In genomic region chr11:126991596-126991995, GRCh38 we compare ENCODE assay signal across 25 cellular contexts. TPM values are rescaled to one million over a fixed set of nuclear protein-coding genes. Genes with fewer than 3 reads are reported as not detected.
DNase-seq lines count a peak whose midpoint lies in the region; ATAC-seq, FAIRE-seq and TF ChIP-seq lines count a peak whose summit lies in the region.
"Had no signal": no experiment of that assay in that cellular context is flagged by ENCODE, and none has a peak within 500 bp of the region (broad histone marks: within the 10 kb centered on the region; RNA-seq: fewer than 3 reads in every experiment).

No MANE protein-coding gene starts in this region.

- peaks cover 11% of the 10 kb centered on the region for H3K79me2 ChIP-seq in astrocyte (ENCODE audit: insufficient read depth, low read length)
- H3K79me2 ChIP-seq in keratinocyte (ENCODE audit: control insufficient read depth, insufficient read depth, low read length) = no peaks in the 10 kb centered on the region

- peaks cover 37% of the 10 kb centered on the region for H3K4me1 Mint-ChIP-seq in astrocyte (ENCODE audit: low read depth, unreplicated experiment)
- H3K4me1 Mint-ChIP-seq: activated naive CD8-positive, alpha-beta T cell treated with anti-CD3 and anti-CD28 coated beads, Interleukin-2, amount 10 ng/mL, durations not matched to agents 7 days and 5 days; activated T-helper 17 cell treated with anti-CD3 and anti-CD28 coated beads, Interleukin-2, amount 50 U/mL, for 72 hours; CD4-positive, alpha-beta memory T cell; stimulated activated naive B cell treated with anti-CD40 and anti-IgM and Interleukin-4, amounts not matched to agents 10 μg/mL and 1 μg/mL and 100 μg/mL, for 72 hours had no signal

- CTCF ChIA-PET in A549 (lab: Yijun Ruan, JAX) = interaction anchor here (1.5 to 6.1 kb wide), 14 partner anchors 10 to 511 kb away, joined by 3 to 78 read pairs (median 8); partner anchors contain the start of gene KIRREL3

- peak overlapping the region; percentile 42 for H3K4me3 Mint-ChIP-seq in astrocyte (ENCODE audit: unreplicated experiment)
- H3K4me3 Mint-ChIP-seq: activated naive CD8-positive, alpha-beta T cell treated with anti-CD3 and anti-CD28 coated beads, Interleukin-2, amount 10 ng/mL, durations not matched to agents 7 days and 5 days; activated T-helper 17 cell treated with anti-CD3 and anti-CD28 coated beads, Interleukin-2, amount 50 U/mL, for 72 hours; nephron; stimulated activated naive B cell treated with anti-CD40 and anti-IgM and Interleukin-4, amounts not matched to agents 10 μg/mL and 1 μg/mL and 100 μg/mL, for 72 hours had no signal

- WGBS in A549 (ENCODE audit: missing lambda C conversion rate) = 2% methylated on average over 2 of the region's 2 CpGs

- H3K9me3 ChIP-seq in A549 (no peaks in the 10 kb centered on the region), astrocyte (ENCODE audit: insufficient read depth, low read depth, low read length) (no peaks in the 10 kb centered on the region), keratinocyte (ENCODE audit: control insufficient read depth, low read depth, low read length) (no peaks in the 10 kb centered on the region)
- H3K9me3 ChIP-seq: esophagus squamous epithelium, tibial nerve had no signal

- H4K20me1 ChIP-seq in astrocyte (ENCODE audit: insufficient read depth, low read length) = no peaks in the 10 kb centered on the region
- no peaks in the 10 kb centered on the region for H4K20me1 ChIP-seq in keratinocyte (ENCODE audit: control insufficient read depth, extremely low read depth, insufficient read depth, low read length)

- POLR2A ChIA-PET in A549 (lab: Yijun Ruan, JAX) = interaction anchor here (1.0 kb wide), 1 partner anchor 201 kb away, joined by 4 read pairs; no protein-coding TSS in a partner anchor

- no peak for FAIRE-seq in A549 (lab: Jason Lieb, UNC)
- no peak for FAIRE-seq in astrocyte (lab: Jason Lieb, UNC)
- peak; percentile 32 for FAIRE-seq in keratinocyte (lab: Jason Lieb, UNC)
- FAIRE-seq: A204.1, GM18507 had no signal

- peak overlapping the region; percentile 83 for H3K9ac ChIP-seq in astrocyte (ENCODE audit: low read length)
- H3K9ac ChIP-seq in keratinocyte (ENCODE audit: control insufficient read depth, extremely low read depth, insufficient read depth, low read length) = peak overlapping the region; percentile 46

- H3K27ac ChIP-seq in A549 = peak overlapping the region; percentile 88 to 92
- H3K27ac ChIP-seq in astrocyte (ENCODE audit: low read depth, low read length) = peak overlapping the region; percentile 100
- peak overlapping the region; percentile 75 for H3K27ac ChIP-seq in keratinocyte (ENCODE audit: control insufficient read depth, insufficient read depth, low read length)
- H3K27ac ChIP-seq: cardiac muscle cell, esophagus squamous epithelium, tibial nerve had no signal

- TF ChIP-seq CTCF in A549 (IDR thresholded peaks at IDR 0.05) = no peak
- TF ChIP-seq CTCF in astrocyte (IDR thresholded peaks at IDR 0.05; ENCODE audit: insufficient read depth, low read depth, low read length) = no peak
- no peak for TF ChIP-seq CTCF in keratinocyte (optimal IDR thresholded peaks at IDR 0.05 in 1 of 3, IDR thresholded peaks at IDR 0.05 in 1 of 3, conservative IDR thresholded peaks at IDR 0.05 in 1 of 3; ENCODE audit: extremely low read depth in 1 of 3, insufficient read depth in 2 of 3, low read length in 3 of 3)

- H3K4me3 ChIP-seq in A549 = no peak overlapping the region
- peak overlapping the region; percentile 30 for H3K4me3 ChIP-seq in astrocyte (ENCODE audit: insufficient read depth, low read depth, low read length)
- H3K4me3 ChIP-seq in keratinocyte (ENCODE audit: control insufficient read depth in 2 of 3, extremely low read depth in 1 of 3, insufficient read depth in 2 of 3, low read depth in 1 of 3, low read length in 3 of 3) = no peak overlapping the region
- H3K4me3 ChIP-seq: cardiac muscle cell, esophagus squamous epithelium, tibial nerve had no signal

- no peaks in the 10 kb centered on the region for H3K36me3 ChIP-seq in astrocyte (ENCODE audit: insufficient read depth, low read length)
- no peaks in the 10 kb centered on the region for H3K36me3 ChIP-seq in keratinocyte (ENCODE audit: control insufficient read depth in 2 of 2, extremely low read depth in 1 of 2, insufficient read depth in 2 of 2, low read length in 2 of 2)
- H3K36me3 ChIP-seq: cardiac muscle cell, esophagus squamous epithelium, tibial nerve had no signal

- no peaks in the 10 kb centered on the region for H3K9me1 ChIP-seq in keratinocyte (ENCODE audit: control insufficient read depth, extremely low read depth, insufficient read depth, low read length)

- dilution Hi-C loops in keratinocyte (cut with MboI; ENCODE audit: extremely low pct_ligation_motif_present, low sequenced_read_pairs) = no loop called here

- no peak for TF ChIP-seq EP300 in A549 (IDR thresholded peaks at IDR 0.05)

- H3K4me1 ChIP-seq in A549 = peaks cover 68% of the 10 kb centered on the region
- H3K4me1 ChIP-seq in astrocyte (ENCODE audit: insufficient read depth, low read length) = peaks cover 37% of the 10 kb centered on the region
- peaks cover 26% of the 10 kb centered on the region for H3K4me1 ChIP-seq in keratinocyte (ENCODE audit: control insufficient read depth, extremely low read depth, insufficient read depth, low read length)

- H3K27ac Mint-ChIP-seq in astrocyte (ENCODE audit: unreplicated experiment) = peak overlapping the region; percentile 99
- H3K27ac Mint-ChIP-seq: activated naive CD8-positive, alpha-beta T cell treated with anti-CD3 and anti-CD28 coated beads, Interleukin-2, amount 10 ng/mL, durations not matched to agents 7 days and 5 days; activated T-helper 17 cell treated with anti-CD3 and anti-CD28 coated beads, Interleukin-2, amount 50 U/mL, for 72 hours; CD4-positive, alpha-beta memory T cell; nephron; stimulated activated naive B cell treated with anti-CD40 and anti-IgM and Interleukin-4, amounts not matched to agents 10 μg/mL and 1 μg/mL and 100 μg/mL, for 72 hours had no signal

- H3K36me3 Mint-ChIP-seq in astrocyte (ENCODE audit: low read depth, unreplicated experiment) = no peaks in the 10 kb centered on the region
- H3K36me3 Mint-ChIP-seq: activated naive CD8-positive, alpha-beta T cell treated with anti-CD3 and anti-CD28 coated beads, Interleukin-2, amount 10 ng/mL, durations not matched to agents 7 days and 5 days; CD4-positive, alpha-beta memory T cell; stimulated activated naive B cell treated with anti-CD40 and anti-IgM and Interleukin-4, amounts not matched to agents 10 μg/mL and 1 μg/mL and 100 μg/mL, for 72 hours had no signal

- no peak for TF ChIP-seq RAD21 in A549 (conservative IDR thresholded peaks at IDR 0.05 in 1 of 2, IDR thresholded peaks at IDR 0.05 in 1 of 2)

- no peaks in the 10 kb centered on the region for H3K9me3 Mint-ChIP-seq in astrocyte (ENCODE audit: unreplicated experiment)
- H3K9me3 Mint-ChIP-seq: activated naive CD8-positive, alpha-beta T cell treated with anti-CD3 and anti-CD28 coated beads, Interleukin-2, amount 10 ng/mL, durations not matched to agents 7 days and 5 days; activated T-helper 17 cell treated with anti-CD3 and anti-CD28 coated beads, Interleukin-2, amount 50 U/mL, for 72 hours; CD4-positive, alpha-beta memory T cell; nephron; stimulated activated naive B cell treated with anti-CD40 and anti-IgM and Interleukin-4, amounts not matched to agents 10 μg/mL and 1 μg/mL and 100 μg/mL, for 72 hours had no signal

- no peaks in the 10 kb centered on the region for H3K27me3 ChIP-seq in astrocyte (ENCODE audit: insufficient read depth, low read length)
- H3K27me3 ChIP-seq in keratinocyte (ENCODE audit: control insufficient read depth, extremely low read depth, insufficient read depth, low read length) = no peaks in the 10 kb centered on the region
- H3K27me3 ChIP-seq: tibial nerve had no signal

- H2AFZ ChIP-seq in astrocyte (ENCODE audit: low read depth, low read length) (no peak overlapping the region), keratinocyte (ENCODE audit: control insufficient read depth, low read length) (no peak overlapping the region)

- DNase-seq in A549 (ENCODE audit: low read depth in 1 of 2, low spot score in 1 of 2) (peak in 1 of 2 experiments; percentile 51), HS-5 (ENCODE audit: low read depth) (peak; percentile 76), astrocyte (ENCODE audit: low read depth) (no peak), keratinocyte (ENCODE audit: low read depth, low spot score) (no peak), NCI-H1105 treated with DMSO at 0.1 percent for 48 hours (lab: John Stamatoyannopoulos, UW) (no peak), cerebellum (ENCODE audit: low spot score) (no peak), retina (no peak)
- DNase-seq: activated CD4-positive, CD25-positive, alpha-beta regulatory T cell treated with anti-CD3 and anti-CD28 coated beads, Interleukin-2, amount 50 U/mL, for 72 hours; activated naive CD8-positive, alpha-beta T cell treated with anti-CD3 and anti-CD28 coated beads, Interleukin-2, amount 10 ng/mL, durations not matched to agents 7 days and 5 days; CD4-positive, alpha-beta memory T cell; DMS79 treated with DMSO at 0.1 percent for 48 hours; esophagus squamous epithelium; NCI-H1092; NCI-H524 treated with DMSO at 0.1 percent for 48 hours; SIG-M5; stimulated activated naive B cell treated with anti-CD40 and anti-IgM and Interleukin-4, amounts not matched to agents 10 μg/mL and 1 μg/mL and 100 μg/mL, for 72 hours had no signal

- H3K4me2 ChIP-seq in A549 (peak overlapping the region; percentile 74), astrocyte (ENCODE audit: low read length) (peak overlapping the region; percentile 78), keratinocyte (ENCODE audit: control insufficient read depth, extremely low read depth, insufficient read depth, low read depth, low read length) (peak overlapping the region; percentile 52)

- ATAC-seq in A549 = peak; percentile 3 to 36; a peak in 3 of 6 replicates
- ATAC-seq in HG03039 (IDR thresholded peaks at IDR 0.05; ENCODE audit: unreplicated experiment) = no peak
- ATAC-seq: activated T-helper 17 cell treated with anti-CD3 and anti-CD28 coated beads, Interleukin-2, amount 50 U/mL, for 72 hours; stimulated activated naive B cell treated with anti-CD40 and anti-IgM and Interleukin-4, amounts not matched to agents 10 μg/mL and 1 μg/mL and 100 μg/mL, for 72 hours had no signal

- H3K27me3 Mint-ChIP-seq in astrocyte (ENCODE audit: low read depth, unreplicated experiment) = peaks cover 12% of the 10 kb centered on the region
- H3K27me3 Mint-ChIP-seq: activated naive CD8-positive, alpha-beta T cell treated with anti-CD3 and anti-CD28 coated beads, Interleukin-2, amount 10 ng/mL, durations not matched to agents 7 days and 5 days had no signal

- no peak for TF ChIP-seq POLR2A in A549 (IDR thresholded peaks at IDR 0.05; ENCODE audit: low read length)

RNA-seq across cellular contexts. Expression of gene KIRREL3, which starts 9.0 kb away (rescaled TPM):
- polyA plus RNA-seq in A549 (2011; rRNA removed) = 3.0 and 3.1 TPM in 2 replicates
- 6.3 and 8.3 TPM in 2 replicates for polyA plus RNA-seq in A549 (2012; cell fraction: cytosol; rRNA removed)
- 24.5 and 25.4 TPM in 2 replicates for polyA plus RNA-seq in A549 (2012; cell fraction: nucleus; rRNA removed)
- 11.0 to 11.7 TPM (median 11.5 TPM) in 3 replicates for polyA plus RNA-seq in A549 (2017; fragmentation: RNase III; extraction: RNeasy Plus Mini Kit Qiagen cat#74134 plus additional on column Dnase treatment)
- polyA minus RNA-seq in A549 (2011; rRNA and poly(A)+ RNA removed) = 5.1 and 8.7 TPM in 2 replicates
- total RNA-seq in astrocyte = 0.79 and 0.91 TPM in 2 replicates
- polyA plus RNA-seq in keratinocyte = 0.03 to 0.04 TPM in 2 of 3 replicates, not detected in the other
- polyA plus RNA-seq in keratinocyte (2011; ENCODE audit: low read depth) = not detected
- 0.02 TPM in 1 of 2 replicates, not detected in the other for polyA plus RNA-seq in keratinocyte (2011; cell fraction: cytosol; rRNA removed)
- polyA plus RNA-seq in keratinocyte (2011; cell fraction: nucleus; rRNA removed) = not detected in 2 replicates
- 0.34 and 0.45 TPM in 2 replicates for polyA plus RNA-seq in keratinocyte (2012; ENCODE audit: low replicate concordance)
- not detected in 3 replicates for polyA minus RNA-seq in keratinocyte
- polyA minus RNA-seq in keratinocyte (2011; cell fraction: cytosol; rRNA and poly(A)+ RNA removed) = not detected
- polyA minus RNA-seq in keratinocyte (2011; cell fraction: nucleus; rRNA and poly(A)+ RNA removed) = not detected in 2 replicates
- total RNA-seq in cerebellum = 31.0 TPM
- total RNA-seq: activated CD8-positive, alpha-beta memory T cell treated with anti-CD3 and anti-CD28 coated beads for 36 hours; activated naive CD8-positive, alpha-beta T cell treated with anti-CD3 and anti-CD28 coated beads, Interleukin-2, amount 10 ng/mL, durations not matched to agents 7 days and 5 days; activated T-helper 17 cell treated with anti-CD3 and anti-CD28 coated beads, Interleukin-2, amount 50 U/mL, for 72 hours; CD4-positive, alpha-beta memory T cell; T-helper 2 cell treated with Interferon-gamma antibody and Interleukin-4, amounts not matched to agents 100 ng/mL and 5 ng/mL, for 36 hours; tibial nerve had no signal
- polyA plus RNA-seq: CD4-positive, alpha-beta memory T cell had no signal

Comparison
In these comparisons a context has a peak if more than half of its experiments do, and no peak if none do; other contexts are left out.
1. RNA of gene KIRREL3, which starts 9.0 kb away (total RNA-seq): 31.0 TPM in cerebellum (single experiment); 0.79 to 0.91 TPM in astrocyte; every median in the first group is over 10 times any median in the second.
2. Peak in every context shown above with its lines, with median percentiles within 50 percentile points of each other: H3K27ac ChIP-seq and H3K4me2 ChIP-seq.